In genomic region chr3:58041826-58042324, GRCh38 we compare ENCODE assay signal across 8 cellular contexts. TPM values are rescaled to one million over a fixed set of nuclear protein-coding genes. Genes with fewer than 3 reads are reported as not detected.
DNase-seq lines count a peak whose midpoint lies in the region; ATAC-seq and FAIRE-seq lines count a peak whose summit lies in the region.

No MANE protein-coding gene starts in this region.

- H3K9me3 ChIP-seq in CD4-positive, alpha-beta memory T cell (ENCODE audit: control insufficient read depth in 1 of 2, low read length in 2 of 2) = no peaks in the 10 kb centered on the region

- DNase-seq in RCC 7860 (ENCODE audit: low spot score) (peak; percentile 73), iris pigment epithelial cell (ENCODE audit: low read depth) (peak; percentile 96), NCI-H1417 treated with DMSO at 0.1 percent for 48 hours (lab: John Stamatoyannopoulos, UW) (no peak), retina (no peak), NCI-H146 treated with DMSO at 0.1 percent for 48 hours (lab: John Stamatoyannopoulos, UW; ENCODE audit: unreplicated experiment) (no peak)
- DNase-seq in CD4-positive, alpha-beta memory T cell = no peak

- peaks cover 0 to 15% of the 10 kb centered on the region in 2 donors for H3K36me3 Mint-ChIP-seq in CD4-positive, alpha-beta memory T cell

- FAIRE-seq in RCC 7860 (lab: Jason Lieb, UNC) = peak; percentile 90

- peak overlapping the region in 1 of 7 donors; percentile 74 for H3K27ac Mint-ChIP-seq in CD4-positive, alpha-beta memory T cell

- H3K4me1 Mint-ChIP-seq in CD4-positive, alpha-beta memory T cell = peaks cover 8 to 22% (median 17%) of the 10 kb centered on the region in 4 donors

- no peaks in the 10 kb centered on the region for H3K36me3 ChIP-seq in CD4-positive, alpha-beta memory T cell (ENCODE audit: insufficient read depth, low read length)

- ATAC-seq in GM18511 (IDR thresholded peaks at IDR 0.05; ENCODE audit: unreplicated experiment) (peak; percentile 86), HG02642 (IDR thresholded peaks at IDR 0.05; ENCODE audit: poor library complexity, unreplicated experiment) (peak; percentile 93)

- no peak overlapping the region for H3K4me3 ChIP-seq in CD4-positive, alpha-beta memory T cell (ENCODE audit: low read length in 2 of 2)

- H3K9me3 Mint-ChIP-seq in CD4-positive, alpha-beta memory T cell = no peaks in the 10 kb centered on the region

- H3K4me1 ChIP-seq in CD4-positive, alpha-beta memory T cell (ENCODE audit: insufficient read depth, low read length) = no peaks in the 10 kb centered on the region

- no peaks in the 10 kb centered on the region for H3K27me3 ChIP-seq in CD4-positive, alpha-beta memory T cell (ENCODE audit: insufficient read depth, low read length)

- no peak overlapping the region for H3K27ac ChIP-seq in CD4-positive, alpha-beta memory T cell (ENCODE audit: low read depth, low read length)

- CTCF ChIA-PET in CD4-positive, alpha-beta memory T cell (lab: Charles Lee; ENCODE audit: partially characterized antibody) = no interaction called here

- POLR2A ChIA-PET in CD4-positive, alpha-beta memory T cell (lab: Charles Lee; ENCODE audit: partially characterized antibody) = no interaction called here

- peak overlapping the region in 1 of 8 donors; percentile 14 for H3K4me3 Mint-ChIP-seq in CD4-positive, alpha-beta memory T cell

- intact Hi-C loops in CD4-positive, alpha-beta memory T cell (cut with micrococcal nuclease) = no loop called here

- no peaks in the 10 kb centered on the region for H3K27me3 Mint-ChIP-seq in CD4-positive, alpha-beta memory T cell

RNA-seq across cellular contexts. Expression of gene FLNB, which starts 33.7 kb away (rescaled TPM):
- 10 to 100 TPM; 22.5 to 28.5 TPM for total RNA-seq in CD4-positive, alpha-beta memory T cell
- polyA plus RNA-seq in CD4-positive, alpha-beta memory T cell = 10 to 100 TPM in 1 of 2 donors, 1 to 10 TPM in 1; 3.9 to 14.6 TPM

Comparison
In these comparisons a context has a peak if more than half of its experiments do, and no peak if none do; other contexts are left out.
1. DNase-seq: peak in RCC 7860 (single experiment) and iris pigment epithelial cell (single experiment); none in NCI-H1417 treated with DMSO at 0.1 percent for 48 hours (single experiment), retina (single experiment), CD4-positive, alpha-beta memory T cell (0 of 5) and NCI-H146 treated with DMSO at 0.1 percent for 48 hours (single experiment).